In the genomic region with DNA sequence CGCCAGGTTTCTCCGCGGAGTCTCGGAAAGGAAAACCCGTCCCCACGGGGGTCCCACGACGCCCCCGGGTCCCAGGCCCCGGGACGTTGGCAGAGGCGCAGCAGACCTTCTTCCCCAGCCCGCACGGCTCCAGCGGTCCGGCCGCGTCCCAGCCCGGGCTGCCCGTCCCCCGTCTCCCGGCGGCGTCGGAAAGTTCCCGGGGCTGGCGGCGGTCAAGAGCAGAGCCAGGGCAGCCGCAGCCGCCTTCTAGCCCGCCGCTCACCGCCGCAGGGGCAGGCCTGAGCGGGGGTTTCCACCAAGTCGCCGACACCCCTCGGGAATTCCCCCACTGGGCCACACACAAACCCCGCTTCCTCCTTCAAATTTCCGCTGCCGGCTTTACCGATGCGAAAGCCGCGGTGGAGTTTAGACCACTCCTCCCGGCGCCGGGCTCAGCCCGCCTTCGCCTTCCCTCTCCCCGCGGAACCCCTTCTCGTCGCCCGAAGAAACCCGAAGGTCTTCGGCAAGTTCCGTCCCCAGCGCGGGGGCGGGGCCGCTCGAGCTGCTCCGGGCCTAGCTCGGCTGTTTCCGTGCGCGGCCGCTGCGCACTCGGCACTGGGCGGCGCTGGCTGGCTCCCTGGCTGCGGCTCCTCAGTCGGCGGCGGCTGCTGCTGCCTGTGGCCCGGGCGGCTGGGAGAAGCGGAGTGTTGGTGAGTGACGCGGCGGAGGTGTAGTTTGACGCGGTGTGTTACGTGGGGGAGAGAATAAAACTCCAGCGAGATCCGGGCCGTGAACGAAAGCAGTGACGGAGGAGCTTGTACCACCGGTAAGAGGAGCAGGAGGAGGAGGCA, we compare ENCODE assay signal across 1 cellular context.
TF ChIP-seq lines count a peak whose summit lies in the region.

A gene (plus strand): TSS at position 633 of the 830 bp plus-strand sequence. CDS start 25,674 bp downstream, outside the sequence.

TF ChIP-seq in K562, 482 proteins besides CTCF, POLR2A, EP300 and RAD21 (continued from another document and continues in another):
- TF ChIP-seq, protein P1, sequence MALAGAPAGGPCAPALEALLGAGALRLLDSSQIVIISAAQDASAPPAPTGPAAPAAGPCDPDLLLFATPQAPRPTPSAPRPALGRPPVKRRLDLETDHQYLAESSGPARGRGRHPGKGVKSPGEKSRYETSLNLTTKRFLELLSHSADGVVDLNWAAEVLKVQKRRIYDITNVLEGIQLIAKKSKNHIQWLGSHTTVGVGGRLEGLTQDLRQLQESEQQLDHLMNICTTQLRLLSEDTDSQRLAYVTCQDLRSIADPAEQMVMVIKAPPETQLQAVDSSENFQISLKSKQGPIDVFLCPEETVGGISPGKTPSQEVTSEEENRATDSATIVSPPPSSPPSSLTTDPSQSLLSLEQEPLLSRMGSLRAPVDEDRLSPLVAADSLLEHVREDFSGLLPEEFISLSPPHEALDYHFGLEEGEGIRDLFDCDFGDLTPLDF (CRISPR knock-in tag; IDR thresholded peaks at IDR 0.05): no peak
- no peak for TF ChIP-seq ZNF41 (CRISPR knock-in tag; conservative IDR thresholded peaks at IDR 0.05)
- TF ChIP-seq BRF1 (IDR thresholded peaks at IDR 0.05; ENCODE audit: borderline replicate concordance, extremely low read depth, insufficient read length): no peak
- TF ChIP-seq E2F3 (CRISPR knock-in tag; IDR thresholded peaks at IDR 0.05): no peak
- TF ChIP-seq NCOR1 (IDR thresholded peaks at IDR 0.05): peak; percentile 27; the same call in 1 of the 2 replicates
- peak; percentile 60; the same call in 1 of the 2 replicates for TF ChIP-seq ZNF263 (CRISPR knock-in tag; IDR thresholded peaks at IDR 0.05; ENCODE audit: borderline replicate concordance)
- peak; percentile 87 for TF ChIP-seq ZFX (CRISPR knock-in tag; IDR thresholded peaks at IDR 0.05)
- no peak for TF ChIP-seq RBM15 (IDR thresholded peaks at IDR 0.05; ENCODE audit: insufficient read depth, low read length)
- peak; percentile 19; the same call in 1 of the 2 replicates for TF ChIP-seq ZNF143 (CRISPR knock-in tag; IDR thresholded peaks at IDR 0.05)
- no peak for TF ChIP-seq CREBBP (IDR thresholded peaks at IDR 0.05; ENCODE audit: low read depth, low read length)
- TF ChIP-seq, protein P2, sequence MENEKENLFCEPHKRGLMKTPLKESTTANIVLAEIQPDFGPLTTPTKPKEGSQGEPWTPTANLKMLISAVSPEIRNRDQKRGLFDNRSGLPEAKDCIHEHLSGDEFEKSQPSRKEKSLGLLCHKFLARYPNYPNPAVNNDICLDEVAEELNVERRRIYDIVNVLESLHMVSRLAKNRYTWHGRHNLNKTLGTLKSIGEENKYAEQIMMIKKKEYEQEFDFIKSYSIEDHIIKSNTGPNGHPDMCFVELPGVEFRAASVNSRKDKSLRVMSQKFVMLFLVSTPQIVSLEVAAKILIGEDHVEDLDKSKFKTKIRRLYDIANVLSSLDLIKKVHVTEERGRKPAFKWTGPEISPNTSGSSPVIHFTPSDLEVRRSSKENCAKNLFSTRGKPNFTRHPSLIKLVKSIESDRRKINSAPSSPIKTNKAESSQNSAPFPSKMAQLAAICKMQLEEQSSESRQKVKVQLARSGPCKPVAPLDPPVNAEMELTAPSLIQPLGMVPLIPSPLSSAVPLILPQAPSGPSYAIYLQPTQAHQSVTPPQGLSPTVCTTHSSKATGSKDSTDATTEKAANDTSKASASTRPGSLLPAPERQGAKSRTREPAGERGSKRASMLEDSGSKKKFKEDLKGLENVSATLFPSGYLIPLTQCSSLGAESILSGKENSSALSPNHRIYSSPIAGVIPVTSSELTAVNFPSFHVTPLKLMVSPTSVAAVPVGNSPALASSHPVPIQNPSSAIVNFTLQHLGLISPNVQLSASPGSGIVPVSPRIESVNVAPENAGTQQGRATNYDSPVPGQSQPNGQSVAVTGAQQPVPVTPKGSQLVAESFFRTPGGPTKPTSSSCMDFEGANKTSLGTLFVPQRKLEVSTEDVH (IDR thresholded peaks at IDR 0.05; ENCODE audit: low read depth, partially characterized antibody): peak; percentile 57
- TF ChIP-seq DPF2 (IDR thresholded peaks at IDR 0.05): 0 out of 2 replicates have a peak, but pooled peaks have one; percentile 21
- TF ChIP-seq RCOR1 (IDR thresholded peaks at IDR 0.05; ENCODE audit: borderline replicate concordance in 1 of 2, low read depth in 2 of 2, low read length in 2 of 2): peak in 1 of 2 experiments; percentile 34; a peak in 1 of 4 replicates
- TF ChIP-seq MYNN (IDR thresholded peaks at IDR 0.05): no peak
- TF ChIP-seq MYNN (CRISPR knock-in tag; IDR thresholded peaks at IDR 0.05): no peak
- peak; percentile 80; the same call in 1 of the 2 replicates for TF ChIP-seq NFRKB (IDR thresholded peaks at IDR 0.05; ENCODE audit: low read depth)
- no peak for TF ChIP-seq RBM25 (IDR thresholded peaks at IDR 0.05; ENCODE audit: low read depth, low read length, severe bottlenecking)
- no peak for TF ChIP-seq SIN3B (IDR thresholded peaks at IDR 0.05; ENCODE audit: low read depth)
- peak; percentile 95 for TF ChIP-seq RBFOX2 (IDR thresholded peaks at IDR 0.05; ENCODE audit: low read depth, low read length)
- peak in 1 of 2 experiments; percentile 42; a peak in 2 of 4 replicates for TF ChIP-seq TRIM24 (IDR thresholded peaks at IDR 0.05)
- TF ChIP-seq, protein P3, sequence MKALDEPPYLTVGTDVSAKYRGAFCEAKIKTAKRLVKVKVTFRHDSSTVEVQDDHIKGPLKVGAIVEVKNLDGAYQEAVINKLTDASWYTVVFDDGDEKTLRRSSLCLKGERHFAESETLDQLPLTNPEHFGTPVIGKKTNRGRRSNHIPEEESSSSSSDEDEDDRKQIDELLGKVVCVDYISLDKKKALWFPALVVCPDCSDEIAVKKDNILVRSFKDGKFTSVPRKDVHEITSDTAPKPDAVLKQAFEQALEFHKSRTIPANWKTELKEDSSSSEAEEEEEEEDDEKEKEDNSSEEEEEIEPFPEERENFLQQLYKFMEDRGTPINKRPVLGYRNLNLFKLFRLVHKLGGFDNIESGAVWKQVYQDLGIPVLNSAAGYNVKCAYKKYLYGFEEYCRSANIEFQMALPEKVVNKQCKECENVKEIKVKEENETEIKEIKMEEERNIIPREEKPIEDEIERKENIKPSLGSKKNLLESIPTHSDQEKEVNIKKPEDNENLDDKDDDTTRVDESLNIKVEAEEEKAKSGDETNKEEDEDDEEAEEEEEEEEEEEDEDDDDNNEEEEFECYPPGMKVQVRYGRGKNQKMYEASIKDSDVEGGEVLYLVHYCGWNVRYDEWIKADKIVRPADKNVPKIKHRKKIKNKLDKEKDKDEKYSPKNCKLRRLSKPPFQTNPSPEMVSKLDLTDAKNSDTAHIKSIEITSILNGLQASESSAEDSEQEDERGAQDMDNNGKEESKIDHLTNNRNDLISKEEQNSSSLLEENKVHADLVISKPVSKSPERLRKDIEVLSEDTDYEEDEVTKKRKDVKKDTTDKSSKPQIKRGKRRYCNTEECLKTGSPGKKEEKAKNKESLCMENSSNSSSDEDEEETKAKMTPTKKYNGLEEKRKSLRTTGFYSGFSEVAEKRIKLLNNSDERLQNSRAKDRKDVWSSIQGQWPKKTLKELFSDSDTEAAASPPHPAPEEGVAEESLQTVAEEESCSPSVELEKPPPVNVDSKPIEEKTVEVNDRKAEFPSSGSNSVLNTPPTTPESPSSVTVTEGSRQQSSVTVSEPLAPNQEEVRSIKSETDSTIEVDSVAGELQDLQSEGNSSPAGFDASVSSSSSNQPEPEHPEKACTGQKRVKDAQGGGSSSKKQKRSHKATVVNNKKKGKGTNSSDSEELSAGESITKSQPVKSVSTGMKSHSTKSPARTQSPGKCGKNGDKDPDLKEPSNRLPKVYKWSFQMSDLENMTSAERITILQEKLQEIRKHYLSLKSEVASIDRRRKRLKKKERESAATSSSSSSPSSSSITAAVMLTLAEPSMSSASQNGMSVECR (CRISPR knock-in tag; IDR thresholded peaks at IDR 0.05): peak; percentile 55; the same call in 1 of the 2 replicates
- peak; percentile 25 for TF ChIP-seq SAP30 (IDR thresholded peaks at IDR 0.05; ENCODE audit: borderline replicate concordance, insufficient read depth, low read depth, low read length, poor library complexity, severe bottlenecking)
- peak; percentile 36; the same call in 1 of the 2 replicates for TF ChIP-seq ATF7 (IDR thresholded peaks at IDR 0.05)
- TF ChIP-seq TAF15 (IDR thresholded peaks at IDR 0.05; ENCODE audit: low read depth, low read length): no peak
- TF ChIP-seq CTBP1 (IDR thresholded peaks at IDR 0.05; ENCODE audit: borderline replicate concordance): 0 out of 2 replicates have a peak, but pooled peaks have one; percentile 49
- TF ChIP-seq ZNF124 (CRISPR knock-in tag; IDR thresholded peaks at IDR 0.05): no peak
- no peak for TF ChIP-seq C11orf30 (IDR thresholded peaks at IDR 0.05; ENCODE audit: low read depth)
- TF ChIP-seq, protein P4, sequence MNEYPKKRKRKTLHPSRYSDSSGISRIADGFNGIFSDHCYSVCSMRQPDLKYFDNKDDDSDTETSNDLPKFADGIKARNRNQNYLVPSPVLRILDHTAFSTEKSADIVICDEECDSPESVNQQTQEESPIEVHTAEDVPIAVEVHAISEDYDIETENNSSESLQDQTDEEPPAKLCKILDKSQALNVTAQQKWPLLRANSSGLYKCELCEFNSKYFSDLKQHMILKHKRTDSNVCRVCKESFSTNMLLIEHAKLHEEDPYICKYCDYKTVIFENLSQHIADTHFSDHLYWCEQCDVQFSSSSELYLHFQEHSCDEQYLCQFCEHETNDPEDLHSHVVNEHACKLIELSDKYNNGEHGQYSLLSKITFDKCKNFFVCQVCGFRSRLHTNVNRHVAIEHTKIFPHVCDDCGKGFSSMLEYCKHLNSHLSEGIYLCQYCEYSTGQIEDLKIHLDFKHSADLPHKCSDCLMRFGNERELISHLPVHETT (CRISPR knock-in tag; conservative IDR thresholded peaks at IDR 0.05 in 1 of 2, IDR thresholded peaks at IDR 0.05 in 1 of 2): peak in 1 of 2 experiments; percentile 38; a peak in 1 of 4 replicates
- TF ChIP-seq, protein P5, sequence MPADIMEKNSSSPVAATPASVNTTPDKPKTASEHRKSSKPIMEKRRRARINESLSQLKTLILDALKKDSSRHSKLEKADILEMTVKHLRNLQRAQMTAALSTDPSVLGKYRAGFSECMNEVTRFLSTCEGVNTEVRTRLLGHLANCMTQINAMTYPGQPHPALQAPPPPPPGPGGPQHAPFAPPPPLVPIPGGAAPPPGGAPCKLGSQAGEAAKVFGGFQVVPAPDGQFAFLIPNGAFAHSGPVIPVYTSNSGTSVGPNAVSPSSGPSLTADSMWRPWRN (IDR thresholded peaks at IDR 0.05; ENCODE audit: low read depth): no peak
- TF ChIP-seq ZBTB7A (IDR thresholded peaks at IDR 0.05; ENCODE audit: borderline replicate concordance, control insufficient read depth, low read depth, low read length): peak; percentile 73; the same call in 1 of the 2 replicates
- no peak for TF ChIP-seq ATF1 (CRISPR knock-in tag; IDR thresholded peaks at IDR 0.05)
- TF ChIP-seq ATF1 (tag; IDR thresholded peaks at IDR 0.05): peak; percentile 96
- 0 out of 2 replicates have a peak, but pooled peaks have one; percentile 20 for TF ChIP-seq ZBTB17 (CRISPR knock-in tag; IDR thresholded peaks at IDR 0.05)
- TF ChIP-seq TEAD2 (tag; IDR thresholded peaks at IDR 0.05): no peak
- TF ChIP-seq, protein P6, sequence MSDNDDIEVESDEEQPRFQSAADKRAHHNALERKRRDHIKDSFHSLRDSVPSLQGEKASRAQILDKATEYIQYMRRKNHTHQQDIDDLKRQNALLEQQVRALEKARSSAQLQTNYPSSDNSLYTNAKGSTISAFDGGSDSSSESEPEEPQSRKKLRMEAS (CRISPR knock-in tag; IDR thresholded peaks at IDR 0.05): peak; percentile 35; the same call in 1 of the 2 replicates
- TF ChIP-seq, protein P7, sequence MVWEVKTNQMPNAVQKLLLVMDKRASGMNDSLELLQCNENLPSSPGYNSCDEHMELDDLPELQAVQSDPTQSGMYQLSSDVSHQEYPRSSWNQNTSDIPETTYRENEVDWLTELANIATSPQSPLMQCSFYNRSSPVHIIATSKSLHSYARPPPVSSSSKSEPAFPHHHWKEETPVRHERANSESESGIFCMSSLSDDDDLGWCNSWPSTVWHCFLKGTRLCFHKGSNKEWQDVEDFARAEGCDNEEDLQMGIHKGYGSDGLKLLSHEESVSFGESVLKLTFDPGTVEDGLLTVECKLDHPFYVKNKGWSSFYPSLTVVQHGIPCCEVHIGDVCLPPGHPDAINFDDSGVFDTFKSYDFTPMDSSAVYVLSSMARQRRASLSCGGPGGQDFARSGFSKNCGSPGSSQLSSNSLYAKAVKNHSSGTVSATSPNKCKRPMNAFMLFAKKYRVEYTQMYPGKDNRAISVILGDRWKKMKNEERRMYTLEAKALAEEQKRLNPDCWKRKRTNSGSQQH (CRISPR knock-in tag; IDR thresholded peaks at IDR 0.05): 0 out of 2 replicates have a peak, but pooled peaks have one; percentile 29
- no peak for TF ChIP-seq ZNF282 (CRISPR knock-in tag; IDR thresholded peaks at IDR 0.05)
- 0 out of 2 replicates have a peak, but pooled peaks have one; percentile 37 for TF ChIP-seq GTF2E2 (tag; IDR thresholded peaks at IDR 0.05)
- TF ChIP-seq ZNF174 (CRISPR knock-in tag; IDR thresholded peaks at IDR 0.05): no peak
- TF ChIP-seq CBX8 (IDR thresholded peaks at IDR 0.05; ENCODE audit: borderline replicate concordance, extremely low read depth, low read depth, low read length, poor library complexity, severe bottlenecking): no peak
- TF ChIP-seq, protein P8, sequence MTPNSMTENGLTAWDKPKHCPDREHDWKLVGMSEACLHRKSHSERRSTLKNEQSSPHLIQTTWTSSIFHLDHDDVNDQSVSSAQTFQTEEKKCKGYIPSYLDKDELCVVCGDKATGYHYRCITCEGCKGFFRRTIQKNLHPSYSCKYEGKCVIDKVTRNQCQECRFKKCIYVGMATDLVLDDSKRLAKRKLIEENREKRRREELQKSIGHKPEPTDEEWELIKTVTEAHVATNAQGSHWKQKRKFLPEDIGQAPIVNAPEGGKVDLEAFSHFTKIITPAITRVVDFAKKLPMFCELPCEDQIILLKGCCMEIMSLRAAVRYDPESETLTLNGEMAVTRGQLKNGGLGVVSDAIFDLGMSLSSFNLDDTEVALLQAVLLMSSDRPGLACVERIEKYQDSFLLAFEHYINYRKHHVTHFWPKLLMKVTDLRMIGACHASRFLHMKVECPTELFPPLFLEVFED (CRISPR knock-in tag; conservative IDR thresholded peaks at IDR 0.05): peak; percentile 76; the same call in 1 of the 2 replicates
- no peak for TF ChIP-seq MECOM (CRISPR knock-in tag; IDR thresholded peaks at IDR 0.05)
- TF ChIP-seq ZKSCAN1 (IDR thresholded peaks at IDR 0.05; ENCODE audit: low read depth, low read length): no peak
- peak; percentile 64; the same call in 1 of the 2 replicates for TF ChIP-seq KAT7 (CRISPR knock-in tag; IDR thresholded peaks at IDR 0.05; ENCODE audit: borderline replicate concordance)
- TF ChIP-seq MED1 (CRISPR knock-in tag; IDR thresholded peaks at IDR 0.05; ENCODE audit: borderline replicate concordance): no peak
- TF ChIP-seq KDM5B (IDR thresholded peaks at IDR 0.05; ENCODE audit: insufficient replicate concordance, low read depth, low read length): peak; percentile 74
- TF ChIP-seq KLF6 (CRISPR knock-in tag; IDR thresholded peaks at IDR 0.05; ENCODE audit: borderline replicate concordance): no peak
- peak; percentile 90 for TF ChIP-seq POLR2AphosphoS5 (IDR thresholded peaks at IDR 0.05; ENCODE audit: control insufficient read depth, insufficient read depth, low read depth, low read length)
- TF ChIP-seq ZNF436 (CRISPR knock-in tag; IDR thresholded peaks at IDR 0.05): no peak
